13 cellular contexts compared by ENCODE assay signal in the genomic region with DNA sequence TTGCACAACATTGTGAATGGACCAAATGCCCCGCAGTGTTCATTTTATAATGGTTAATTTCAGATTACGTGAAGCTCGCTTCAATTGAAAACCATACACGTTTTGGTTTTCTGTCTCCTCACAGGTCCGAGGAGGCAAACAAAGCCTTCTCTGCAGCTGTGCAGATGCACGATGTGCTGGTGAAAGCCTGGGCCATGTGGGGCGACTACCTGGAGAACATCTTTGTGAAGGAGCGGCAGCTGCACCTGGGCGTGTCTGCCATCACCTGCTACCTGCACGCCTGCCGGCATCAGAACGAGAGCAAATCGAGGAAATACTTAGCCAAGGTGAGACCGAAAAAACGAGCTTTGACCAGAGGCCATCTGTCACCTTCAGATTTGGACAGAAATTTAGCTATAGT.
"Had no signal": no experiment of that assay in that cellular context is flagged by ENCODE, and none has a peak within 500 bp of the region (broad histone marks: within the 10 kb centered on the region; RNA-seq: fewer than 3 reads in every experiment).

No MANE protein-coding gene starts in this region.

- H3K9me3 Mint-ChIP-seq: neural progenitor cell had no signal

- H3K27me3 Mint-ChIP-seq: stimulated activated memory B cell treated with anti-CD40 and anti-IgM and Interleukin-4, amounts not matched to agents 10 μg/mL and 1 μg/mL and 100 μg/mL, for 72 hours had no signal

- H3K9me3 ChIP-seq: gastrocnemius medialis, pancreas, upper lobe of left lung had no signal

- H3K4me3 Mint-ChIP-seq: activated T-cell treated with anti-CD3 and anti-CD28 coated beads, Interleukin-2, amount 50 U/mL, for 4 hours; neural progenitor cell; stimulated activated memory B cell treated with anti-CD40 and anti-IgM and Interleukin-4, amounts not matched to agents 10 μg/mL and 1 μg/mL and 100 μg/mL, for 72 hours had no signal

- DNase-seq: activated CD4-positive, alpha-beta T cell treated with anti-CD3 and anti-CD28 coated beads, Interleukin-2, amount 50 U/mL, for 4 hours; erythroblast; gastrocnemius medialis; left colon; midbrain; substantia nigra; upper lobe of left lung had no signal

- H3K27me3 ChIP-seq: dorsolateral prefrontal cortex, gastrocnemius medialis, neural progenitor cell, pancreas, upper lobe of left lung had no signal

- H3K27ac ChIP-seq: dorsolateral prefrontal cortex, gastrocnemius medialis, neural progenitor cell, pancreas, upper lobe of left lung had no signal

- H3K4me3 ChIP-seq: dorsolateral prefrontal cortex, gastrocnemius medialis, lung, neural progenitor cell, pancreas, upper lobe of left lung had no signal

- H3K27ac Mint-ChIP-seq: neural progenitor cell; stimulated activated memory B cell treated with anti-CD40 and anti-IgM and Interleukin-4, amounts not matched to agents 10 μg/mL and 1 μg/mL and 100 μg/mL, for 72 hours had no signal

- H3K4me1 ChIP-seq: gastrocnemius medialis, neural progenitor cell, pancreas, upper lobe of left lung had no signal

- ATAC-seq: gastrocnemius medialis; left colon; pancreas; stimulated activated memory B cell treated with anti-CD40 and anti-IgM and Interleukin-4, amounts not matched to agents 10 μg/mL and 1 μg/mL and 100 μg/mL, for 72 hours had no signal

- H3K4me1 Mint-ChIP-seq: neural progenitor cell; stimulated activated memory B cell treated with anti-CD40 and anti-IgM and Interleukin-4, amounts not matched to agents 10 μg/mL and 1 μg/mL and 100 μg/mL, for 72 hours had no signal
